ENCODE assay signal across 8 cellular contexts in the genomic region with DNA sequence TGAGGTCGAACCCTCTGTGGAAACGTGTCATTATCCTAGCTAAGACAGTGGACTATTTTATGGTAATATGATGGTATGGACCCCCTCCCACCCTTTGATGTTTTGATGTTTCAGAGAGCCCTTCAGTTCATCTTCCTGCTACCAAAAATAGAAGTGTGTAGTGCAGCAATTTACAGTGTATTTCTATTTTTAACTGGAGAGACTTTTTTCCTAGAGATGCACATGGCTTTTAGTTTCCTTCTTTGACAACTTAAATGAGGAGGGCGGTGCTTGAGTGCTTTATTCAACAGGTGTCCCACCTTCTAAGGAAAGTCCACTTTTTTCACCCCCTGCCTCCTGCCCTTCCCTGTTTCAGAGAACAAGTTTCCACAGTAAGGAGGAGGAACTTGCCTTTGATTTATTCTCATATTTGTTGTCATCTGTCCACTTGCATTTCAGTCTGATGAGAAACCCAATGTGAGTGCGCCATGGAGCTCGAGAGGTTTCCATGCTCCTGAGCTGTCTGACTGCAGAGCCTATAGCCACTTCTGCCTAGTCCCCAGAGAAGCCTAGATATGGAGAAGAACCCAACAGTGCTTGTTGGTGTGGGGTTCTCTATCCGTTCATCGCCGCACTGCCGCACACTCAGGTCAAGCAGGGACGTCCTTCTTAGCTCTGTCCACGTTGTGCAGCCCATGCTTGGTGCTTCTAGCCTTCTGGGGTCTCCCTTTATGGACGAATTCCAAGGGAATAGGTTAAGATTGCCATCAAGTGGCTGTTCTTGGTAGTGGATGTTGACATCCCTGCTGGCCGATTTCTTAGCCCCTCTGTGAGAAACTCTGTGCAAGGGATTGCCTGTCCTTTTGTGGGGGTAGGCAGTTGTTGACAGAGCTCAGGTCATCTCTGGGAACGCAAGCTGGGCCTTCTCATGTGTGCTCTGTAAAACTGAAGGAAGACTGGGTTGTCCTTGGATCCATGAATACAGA.
A peak's percentile ranks its signal among the peaks of the same experiment; 100 is the strongest.
DNase-seq lines count a peak whose midpoint lies in the region; ATAC-seq and TF ChIP-seq lines count a peak whose summit lies in the region.

No MANE protein-coding gene starts in this region.

- ATAC-seq in Right ventricle myocardium superior (ENCODE audit: poor library complexity) (peak; percentile 42), GM21526 (IDR thresholded peaks at IDR 0.05; ENCODE audit: low FRiP score, unreplicated experiment) (no peak), HG02981 (IDR thresholded peaks at IDR 0.05; ENCODE audit: unreplicated experiment) (no peak)

- intact Hi-C loops in Right ventricle myocardium superior (cut with DNase I): no loop called here

- DNase-seq in NCI-H748 (lab: John Stamatoyannopoulos, UW; ENCODE audit: unreplicated experiment) (peak; percentile 71), NCI-H748 treated with DMSO at 0.1 percent for 48 hours (lab: John Stamatoyannopoulos, UW) (no peak), HuH-7 (ENCODE audit: low spot score) (peak; percentile 36), Right ventricle myocardium superior (no peak), retinal pigment epithelial cell (ENCODE audit: low read depth) (no peak)

- TF ChIP-seq CTCF in VCaP (conservative IDR thresholded peaks at IDR 0.05) (0 out of 2 replicates have a peak, but pooled peaks have one; percentile 23), retinal pigment epithelial cell (conservative IDR thresholded peaks at IDR 0.05; ENCODE audit: low read depth, low read length) (peak; percentile 74)

- no peak overlapping the region for H3K27ac ChIP-seq in VCaP

- H3K4me3 ChIP-seq in retinal pigment epithelial cell (ENCODE audit: low read length): no peak overlapping the region

Comparison
In these comparisons a context has a peak if more than half of its experiments do, and no peak if none do; other contexts are left out.
1. DNase-seq: peak in NCI-H748 (single experiment) and HuH-7 (single experiment); none in NCI-H748 treated with DMSO at 0.1 percent for 48 hours (single experiment), Right ventricle myocardium superior (single experiment) and retinal pigment epithelial cell (single experiment).